ENCODE assay signal across 16 cellular contexts in genomic region chr1:184826001-184826400, GRCh38.
A peak's percentile ranks its signal among the peaks of the same experiment; 100 is the strongest.
DNase-seq lines count a peak whose midpoint lies in the region; ATAC-seq, FAIRE-seq and TF ChIP-seq lines count a peak whose summit lies in the region.
"Had no signal": no experiment of that assay in that cellular context is flagged by ENCODE, and none has a peak within 500 bp of the region (broad histone marks: within the 10 kb centered on the region; RNA-seq: fewer than 3 reads in every experiment).

No MANE protein-coding gene starts in this region.

- no peak overlapping the region for H3K4me3 ChIP-seq in gastrocnemius medialis
- no peak overlapping the region for H3K4me3 ChIP-seq in CD8-positive, alpha-beta T cell (ENCODE audit: low read depth, low read length)

- H3K27me3 Mint-ChIP-seq in dendritic cell treated with granulocyte-macrophage colony-stimulating factor and Interleukin-4, amounts not matched to agents 40 ng/mL and 50 ng/mL, for 4 days, result no peaks in the 10 kb centered on the region
- no peaks in the 10 kb centered on the region for H3K27me3 Mint-ChIP-seq in CD8-positive, alpha-beta T cell (ENCODE audit: low read depth)
- H3K27me3 Mint-ChIP-seq: activated CD4-positive, alpha-beta memory T cell treated with anti-CD3 and anti-CD28 coated beads for 36 hours had no signal

- H3K9me3 Mint-ChIP-seq in dendritic cell treated with granulocyte-macrophage colony-stimulating factor and Interleukin-4, amounts not matched to agents 40 ng/mL and 50 ng/mL, for 4 days, result no peaks in the 10 kb centered on the region
- H3K9me3 Mint-ChIP-seq in CD8-positive, alpha-beta T cell, result no peaks in the 10 kb centered on the region
- H3K9me3 Mint-ChIP-seq: activated CD4-positive, alpha-beta memory T cell treated with anti-CD3 and anti-CD28 coated beads for 36 hours had no signal

- no peaks in the 10 kb centered on the region for H3K27me3 ChIP-seq in gastrocnemius medialis
- H3K27me3 ChIP-seq in CD8-positive, alpha-beta T cell (ENCODE audit: insufficient read depth, low read length), result no peaks in the 10 kb centered on the region
- H3K27me3 ChIP-seq: foreskin keratinocyte had no signal

- H3K4me3 Mint-ChIP-seq in dendritic cell treated with granulocyte-macrophage colony-stimulating factor and Interleukin-4, amounts not matched to agents 40 ng/mL and 50 ng/mL, for 4 days, result no peak overlapping the region
- H3K4me3 Mint-ChIP-seq in CD8-positive, alpha-beta T cell, result no peak overlapping the region
- H3K4me3 Mint-ChIP-seq: activated CD4-positive, alpha-beta memory T cell treated with anti-CD3 and anti-CD28 coated beads for 36 hours had no signal

- FAIRE-seq in GM12892 (lab: Jason Lieb, UNC), result peak; percentile 46
- FAIRE-seq: bronchial epithelial cell, small intestine had no signal

- CTCF ChIA-PET in CD8-positive, alpha-beta T cell (lab: Charles Lee), result no interaction called here

- no peak for TF ChIP-seq CTCF in gastrocnemius medialis (IDR thresholded peaks at IDR 0.05 in 4 of 5, conservative IDR thresholded peaks at IDR 0.05 in 1 of 5)
- no peak for TF ChIP-seq CTCF in CD8-positive, alpha-beta T cell (IDR thresholded peaks at IDR 0.05)

- H3K9me3 ChIP-seq in gastrocnemius medialis, result no peaks in the 10 kb centered on the region
- no peaks in the 10 kb centered on the region for H3K9me3 ChIP-seq in CD8-positive, alpha-beta T cell (ENCODE audit: low read length)

- POLR2A ChIA-PET in CD8-positive, alpha-beta T cell (lab: Charles Lee), result no interaction called here

- peak; percentile 46 for ATAC-seq in HG02884 (IDR thresholded peaks at IDR 0.05; ENCODE audit: unreplicated experiment)
- no peak for ATAC-seq in gastrocnemius medialis
- ATAC-seq in CD8-positive, alpha-beta T cell, result no peak
- no peak for ATAC-seq in HG03565 (IDR thresholded peaks at IDR 0.05; ENCODE audit: unreplicated experiment)
- ATAC-seq: foreskin keratinocyte had no signal

- no peaks in the 10 kb centered on the region for H3K36me3 ChIP-seq in gastrocnemius medialis
- H3K36me3 ChIP-seq in CD8-positive, alpha-beta T cell (ENCODE audit: insufficient read depth, low read length), result no peaks in the 10 kb centered on the region

- H3K27ac Mint-ChIP-seq in dendritic cell treated with granulocyte-macrophage colony-stimulating factor and Interleukin-4, amounts not matched to agents 40 ng/mL and 50 ng/mL, for 4 days, result peak overlapping the region; percentile 89
- no peak overlapping the region for H3K27ac Mint-ChIP-seq in CD8-positive, alpha-beta T cell
- H3K27ac Mint-ChIP-seq: activated CD4-positive, alpha-beta memory T cell treated with anti-CD3 and anti-CD28 coated beads for 36 hours had no signal

- peaks cover 61% of the 10 kb centered on the region for H3K36me3 Mint-ChIP-seq in dendritic cell treated with granulocyte-macrophage colony-stimulating factor and Interleukin-4, amounts not matched to agents 40 ng/mL and 50 ng/mL, for 4 days (ENCODE audit: low read depth)
- peaks cover 18% of the 10 kb centered on the region for H3K36me3 Mint-ChIP-seq in CD8-positive, alpha-beta T cell

- in situ Hi-C loops in gastrocnemius medialis (cut with MboI; ENCODE audit: low sequenced_read_pairs in 4 of 4), result no loop called here

- no peak for TF ChIP-seq POLR2A in GM12892 (IDR thresholded peaks at IDR 0.05; ENCODE audit: low read depth, low read length)
- no peak for TF ChIP-seq POLR2A in gastrocnemius medialis (IDR thresholded peaks at IDR 0.05)

- DNase-seq in GM12892 (ENCODE audit: insufficient read length), result no peak
- DNase-seq in gastrocnemius medialis, result no peak
- no peak for DNase-seq in posterior vena cava (ENCODE audit: low spot score)
- DNase-seq in NCI-H526 (lab: John Stamatoyannopoulos, UW), result no peak
- DNase-seq in CD8-positive, alpha-beta T cell, result no peak
- DNase-seq: activated CD4-positive, alpha-beta memory T cell treated with anti-CD3 and anti-CD28 coated beads for 36 hours; activated effector memory CD4-positive, alpha-beta T cell treated with anti-CD3 and anti-CD28 coated beads, Interleukin-2, amount 50 U/mL, for 16 hours; foreskin keratinocyte; mammary epithelial cell; NCI-H1092; NCI-H345; small intestine had no signal

- H3K4me1 Mint-ChIP-seq in dendritic cell treated with granulocyte-macrophage colony-stimulating factor and Interleukin-4, amounts not matched to agents 40 ng/mL and 50 ng/mL, for 4 days (ENCODE audit: low read depth), result peaks cover 49% of the 10 kb centered on the region
- H3K4me1 Mint-ChIP-seq in CD8-positive, alpha-beta T cell (ENCODE audit: low read depth), result no peaks in the 10 kb centered on the region

- H3K27ac ChIP-seq in gastrocnemius medialis, result peak overlapping the region; percentile 73 to 82 (median 81)
- H3K27ac ChIP-seq in CD8-positive, alpha-beta T cell (ENCODE audit: low read depth, low read length), result no peak overlapping the region
- H3K27ac ChIP-seq: foreskin keratinocyte had no signal

- intact Hi-C loops in dendritic cell treated with granulocyte-macrophage colony-stimulating factor and Interleukin-4, amounts not matched to agents 40 ng/mL and 50 ng/mL, for 4 days (cut with micrococcal nuclease), result loop anchor here (5.0 kb wide), 1 partner anchor 146 kb away; the partner anchor contains the start of gene NIBAN1
- intact Hi-C loops in gastrocnemius medialis (cut with DNase I; ENCODE audit: low total_unique reads), result no loop called here
- intact Hi-C loops in posterior vena cava (cut with DNase I), result no loop called here
- intact Hi-C loops in CD8-positive, alpha-beta T cell (cut with DNase I, micrococcal nuclease), result no loop called here

- peaks cover 73 to 82% of the 10 kb centered on the region in 2 donors for H3K4me1 ChIP-seq in gastrocnemius medialis
- H3K4me1 ChIP-seq in CD8-positive, alpha-beta T cell (ENCODE audit: insufficient read depth, low read length), result no peaks in the 10 kb centered on the region
